In the genomic region with DNA sequence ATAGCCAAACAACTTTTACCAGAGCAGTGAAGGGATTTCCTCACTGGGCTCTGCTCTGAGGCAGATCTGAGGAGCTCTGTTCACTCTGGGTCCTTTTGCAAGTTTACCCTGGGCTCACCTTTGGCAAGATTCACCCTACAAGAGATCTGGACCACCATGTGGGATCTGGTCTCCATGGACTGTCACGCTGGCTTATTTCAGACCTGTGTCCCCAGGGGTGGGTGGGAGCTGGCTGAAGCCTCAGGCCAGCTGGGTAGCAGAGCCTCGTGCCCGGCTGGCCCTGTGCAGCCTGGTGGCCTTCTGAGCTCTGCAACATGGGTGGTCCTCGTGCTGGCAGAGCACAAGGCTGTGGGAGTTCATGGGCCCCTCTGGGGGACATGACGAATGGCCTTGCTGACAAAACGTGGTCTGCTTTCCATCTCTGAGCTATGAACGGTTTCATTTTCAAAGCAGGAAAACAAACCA, we compare ENCODE assay signal across 16 cellular contexts.
DNase-seq lines count a peak whose midpoint lies in the region; ATAC-seq and TF ChIP-seq lines count a peak whose summit lies in the region.
"Had no signal": no experiment of that assay in that cellular context is flagged by ENCODE, and none has a peak within 500 bp of the region (broad histone marks: within the 10 kb centered on the region; RNA-seq: fewer than 3 reads in every experiment).

No MANE protein-coding gene starts in this region.

- no peaks in the 10 kb centered on the region for H3K4me1 ChIP-seq in right atrium auricular region
- no peaks in the 10 kb centered on the region for H3K4me1 ChIP-seq in aorta (ENCODE audit: control insufficient read depth in 1 of 2, insufficient read depth in 2 of 2, low read length in 2 of 2)

- peak; percentile 52 for DNase-seq in Right ventricle myocardium superior
- no peak for DNase-seq in right atrium auricular region (ENCODE audit: low spot score)
- DNase-seq in fibroblast of peridontal ligament (ENCODE audit: extremely low read depth): peak; percentile 43
- no peak for DNase-seq in aorta
- DNase-seq in NCI-H345 treated with DMSO at 0.1 percent for 48 hours (lab: John Stamatoyannopoulos, UW; ENCODE audit: unreplicated experiment): no peak
- DNase-seq in pons (ENCODE audit: low spot score): no peak
- no peak for DNase-seq in activated T-helper 2 cell treated with anti-CD3 and anti-CD28 coated beads, Interferon-gamma antibody, Interleukin-2, Interleukin-4, amounts not matched to agents 10 μg/mL and 5 μg/mL and 100 μg/mL, durations not matched to agents 14 hours and 24 hours and 36 hours (ENCODE audit: low spot score)
- DNase-seq: activated CD4-positive, alpha-beta memory T cell treated with anti-CD3 and anti-CD28 coated beads, Interleukin-2, amount 10 ng/mL, durations not matched to agents 7 days and 5 days; amygdala; CD8-positive, alpha-beta T cell; islet precursor cell; NCI-H2171; stimulated activated naive B cell treated with anti-CD40 and anti-IgM and Interleukin-4, amounts not matched to agents 10 μg/mL and 1 μg/mL and 100 μg/mL, for 72 hours had no signal

- H3K9me3 ChIP-seq in right atrium auricular region: no peaks in the 10 kb centered on the region
- peaks cover 3% of the 10 kb centered on the region for H3K9me3 ChIP-seq in aorta (ENCODE audit: control insufficient read depth, low read length)

- H3K4me3 Mint-ChIP-seq in nephron: peak overlapping the region in 2 of 3 experiments; percentile 8 to 16
- no peak overlapping the region for H3K4me3 Mint-ChIP-seq in activated T-helper 2 cell treated with anti-CD3 and anti-CD28 coated beads, Interferon-gamma antibody, Interleukin-2, Interleukin-4, amounts not matched to agents 10 μg/mL and 5 μg/mL and 100 μg/mL, durations not matched to agents 14 hours and 24 hours and 36 hours (ENCODE audit: low read depth)
- H3K4me3 Mint-ChIP-seq: activated CD4-positive, alpha-beta memory T cell treated with anti-CD3 and anti-CD28 coated beads, Interleukin-2, amount 10 ng/mL, durations not matched to agents 7 days and 5 days; CD8-positive, alpha-beta T cell; IgD-negative memory B cell; stimulated activated naive B cell treated with anti-CD40 and anti-IgM and Interleukin-4, amounts not matched to agents 10 μg/mL and 1 μg/mL and 100 μg/mL, for 72 hours had no signal

- no peaks in the 10 kb centered on the region for H3K36me3 ChIP-seq in right atrium auricular region
- H3K36me3 ChIP-seq in aorta (ENCODE audit: control insufficient read depth in 1 of 2, insufficient read depth in 2 of 2, low read length in 1 of 2): no peaks in the 10 kb centered on the region

- TF ChIP-seq CTCF in right atrium auricular region (IDR thresholded peaks at IDR 0.05) (no peak), nephron (IDR thresholded peaks at IDR 0.05; ENCODE audit: unreplicated experiment in 3 of 3) (no peak)

- H3K27me3 Mint-ChIP-seq in nephron (ENCODE audit: low read depth): no peaks in the 10 kb centered on the region
- H3K27me3 Mint-ChIP-seq in activated T-helper 2 cell treated with anti-CD3 and anti-CD28 coated beads, Interferon-gamma antibody, Interleukin-2, Interleukin-4, amounts not matched to agents 10 μg/mL and 5 μg/mL and 100 μg/mL, durations not matched to agents 14 hours and 24 hours and 36 hours (ENCODE audit: low read depth): no peaks in the 10 kb centered on the region
- H3K27me3 Mint-ChIP-seq: activated CD4-positive, alpha-beta memory T cell treated with anti-CD3 and anti-CD28 coated beads, Interleukin-2, amount 10 ng/mL, durations not matched to agents 7 days and 5 days; stimulated activated naive B cell treated with anti-CD40 and anti-IgM and Interleukin-4, amounts not matched to agents 10 μg/mL and 1 μg/mL and 100 μg/mL, for 72 hours had no signal

- H3K27me3 ChIP-seq in right atrium auricular region (no peaks in the 10 kb centered on the region), aorta (ENCODE audit: control insufficient read depth in 1 of 2, insufficient read depth in 2 of 2, low read length in 1 of 2) (no peaks in the 10 kb centered on the region)

- 15 to 22% methylated on average over 7 of the region's 7 CpGs for WGBS in aorta, 2 donors

- intact Hi-C loops in Right ventricle myocardium superior (cut with DNase I): no loop called here
- intact Hi-C loops in aorta (cut with DNase I): no loop called here
- intact Hi-C loops in activated T-helper 2 cell treated with anti-CD3 and anti-CD28 coated beads, Interferon-gamma antibody, Interleukin-2, Interleukin-4, amounts not matched to agents 10 μg/mL and 5 μg/mL and 100 μg/mL, durations not matched to agents 14 hours and 24 hours and 36 hours (cut with micrococcal nuclease): no loop called here

- H3K27ac ChIP-seq in right atrium auricular region (no peak overlapping the region), aorta (ENCODE audit: low read depth in 1 of 2, low read length in 2 of 2) (no peak overlapping the region)

- no peak overlapping the region for H3K4me3 ChIP-seq in right atrium auricular region
- no peak overlapping the region for H3K4me3 ChIP-seq in aorta (ENCODE audit: low read length in 2 of 2)

- H3K9me3 Mint-ChIP-seq in nephron: peaks cover 16% of the 10 kb centered on the region
- peaks cover 3% of the 10 kb centered on the region for H3K9me3 Mint-ChIP-seq in activated T-helper 2 cell treated with anti-CD3 and anti-CD28 coated beads, Interferon-gamma antibody, Interleukin-2, Interleukin-4, amounts not matched to agents 10 μg/mL and 5 μg/mL and 100 μg/mL, durations not matched to agents 14 hours and 24 hours and 36 hours

- H3K27ac Mint-ChIP-seq in nephron: peak overlapping the region; percentile 79 to 95 (median 94)
- H3K27ac Mint-ChIP-seq in activated T-helper 2 cell treated with anti-CD3 and anti-CD28 coated beads, Interferon-gamma antibody, Interleukin-2, Interleukin-4, amounts not matched to agents 10 μg/mL and 5 μg/mL and 100 μg/mL, durations not matched to agents 14 hours and 24 hours and 36 hours: no peak overlapping the region
- H3K27ac Mint-ChIP-seq: activated CD4-positive, alpha-beta memory T cell treated with anti-CD3 and anti-CD28 coated beads, Interleukin-2, amount 10 ng/mL, durations not matched to agents 7 days and 5 days; CD8-positive, alpha-beta T cell; IgD-negative memory B cell; stimulated activated naive B cell treated with anti-CD40 and anti-IgM and Interleukin-4, amounts not matched to agents 10 μg/mL and 1 μg/mL and 100 μg/mL, for 72 hours had no signal

- peaks cover 4% of the 10 kb centered on the region for H3K36me3 Mint-ChIP-seq in nephron (ENCODE audit: low read depth)
- no peaks in the 10 kb centered on the region for H3K36me3 Mint-ChIP-seq in activated T-helper 2 cell treated with anti-CD3 and anti-CD28 coated beads, Interferon-gamma antibody, Interleukin-2, Interleukin-4, amounts not matched to agents 10 μg/mL and 5 μg/mL and 100 μg/mL, durations not matched to agents 14 hours and 24 hours and 36 hours (ENCODE audit: low read depth)
- H3K36me3 Mint-ChIP-seq: CD8-positive, alpha-beta T cell; IgD-negative memory B cell; stimulated activated naive B cell treated with anti-CD40 and anti-IgM and Interleukin-4, amounts not matched to agents 10 μg/mL and 1 μg/mL and 100 μg/mL, for 72 hours had no signal

- peak; percentile 80 for ATAC-seq in Right ventricle myocardium superior (ENCODE audit: poor library complexity)
- ATAC-seq in aorta (ENCODE audit: low FRiP score): peak; percentile 29
- ATAC-seq: CD8-positive, alpha-beta T cell; Panc1; stimulated activated naive B cell treated with anti-CD40 and anti-IgM and Interleukin-4, amounts not matched to agents 10 μg/mL and 1 μg/mL and 100 μg/mL, for 72 hours had no signal

- H3K4me1 Mint-ChIP-seq in nephron: peaks cover 44% of the 10 kb centered on the region
- no peaks in the 10 kb centered on the region for H3K4me1 Mint-ChIP-seq in activated T-helper 2 cell treated with anti-CD3 and anti-CD28 coated beads, Interferon-gamma antibody, Interleukin-2, Interleukin-4, amounts not matched to agents 10 μg/mL and 5 μg/mL and 100 μg/mL, durations not matched to agents 14 hours and 24 hours and 36 hours (ENCODE audit: low read depth)
- H3K4me1 Mint-ChIP-seq: activated CD4-positive, alpha-beta memory T cell treated with anti-CD3 and anti-CD28 coated beads, Interleukin-2, amount 10 ng/mL, durations not matched to agents 7 days and 5 days; stimulated activated naive B cell treated with anti-CD40 and anti-IgM and Interleukin-4, amounts not matched to agents 10 μg/mL and 1 μg/mL and 100 μg/mL, for 72 hours had no signal

Comparison
In these comparisons a context has a peak if more than half of its experiments do, and no peak if none do; other contexts are left out.
1. DNase-seq: peak in Right ventricle myocardium superior (single experiment) and fibroblast of peridontal ligament (single experiment); none in right atrium auricular region (single experiment), aorta (0 of 2), NCI-H345 treated with DMSO at 0.1 percent for 48 hours (single experiment), pons (single experiment) and activated T-helper 2 cell treated with anti-CD3 and anti-CD28 coated beads, Interferon-gamma antibody, Interleukin-2, Interleukin-4, amounts not matched to agents 10 μg/mL and 5 μg/mL and 100 μg/mL, durations not matched to agents 14 hours and 24 hours and 36 hours (single experiment).